Comparison of ENCODE assay signal across 24 cellular contexts in the genomic region with DNA sequence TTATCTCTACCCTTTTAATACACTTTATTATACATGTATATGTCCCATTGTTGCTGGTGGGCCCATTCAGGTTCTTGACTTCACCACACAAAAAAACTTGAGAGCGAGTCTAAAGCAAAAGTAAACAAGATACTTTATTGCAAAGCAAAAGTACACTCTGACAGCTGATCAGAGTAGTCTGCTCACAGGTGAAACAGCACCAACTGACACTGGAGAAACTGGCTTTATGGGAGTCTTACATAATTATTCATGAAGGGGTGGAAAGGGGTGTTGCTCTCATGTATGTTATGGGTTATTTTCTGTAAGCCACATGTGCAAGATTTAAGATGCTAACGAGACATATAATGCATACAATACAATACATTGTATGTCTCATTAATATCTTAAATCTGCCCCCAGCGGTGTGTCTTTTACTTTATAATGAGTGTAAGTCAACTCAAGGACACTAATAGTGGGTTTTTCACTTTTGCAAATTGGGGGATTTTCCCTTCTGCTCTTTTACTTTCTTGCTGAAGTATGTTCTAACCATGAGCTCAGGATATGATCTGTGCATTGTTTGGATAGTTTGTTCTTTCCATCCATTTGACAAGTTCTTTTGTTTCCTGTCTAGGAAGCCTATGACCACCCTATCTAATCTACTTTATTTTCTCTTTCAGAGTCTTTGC.
DNase-seq lines count a peak whose midpoint lies in the region; ATAC-seq, FAIRE-seq and TF ChIP-seq lines count a peak whose summit lies in the region.
"Had no signal": no experiment of that assay in that cellular context is flagged by ENCODE, and none has a peak within 500 bp of the region (broad histone marks: within the 10 kb centered on the region; RNA-seq: fewer than 3 reads in every experiment).

No MANE protein-coding gene starts in this region.

- no peaks in the 10 kb centered on the region for H3K9me3 ChIP-seq in GM12878 (replicated peaks; ENCODE audit: control insufficient read depth, insufficient read depth, low read length)
- H3K9me3 ChIP-seq in prostate gland = no peaks in the 10 kb centered on the region
- H3K9me3 ChIP-seq: SJSA1 had no signal

- ATAC-seq in GM19023 (IDR thresholded peaks at IDR 0.05; ENCODE audit: unreplicated experiment) (peak; percentile 60), GM21717 (IDR thresholded peaks at IDR 0.05; ENCODE audit: unreplicated experiment) (peak; percentile 62), GM12878 (peak; percentile 87), HG03442 (IDR thresholded peaks at IDR 0.05; ENCODE audit: unreplicated experiment) (no peak)

- TF ChIP-seq CTCF in GM12878 (IDR thresholded peaks at IDR 0.05 in 2 of 3, conservative IDR thresholded peaks at IDR 0.05 in 1 of 3; ENCODE audit: control insufficient read depth in 2 of 3, extremely low read depth in 1 of 3, insufficient read depth in 1 of 3, low read depth in 3 of 3, low read length in 3 of 3) (no peak), prostate gland (IDR thresholded peaks at IDR 0.05) (no peak)

- no peak overlapping the region for H3K9ac ChIP-seq in GM12878 (ENCODE audit: control insufficient read depth, insufficient read depth, low read length)

- no peak overlapping the region for H3K27ac ChIP-seq in GM12878 (ENCODE audit: control insufficient read depth, insufficient read depth)
- no peak overlapping the region for H3K27ac ChIP-seq in prostate gland
- H3K27ac ChIP-seq: SJSA1 had no signal

- no peak overlapping the region for H3K4me2 ChIP-seq in GM12878 (ENCODE audit: control insufficient read depth, insufficient read depth)

- no peaks in the 10 kb centered on the region for H3K27me3 Mint-ChIP-seq in activated naive CD4-positive, alpha-beta T cell treated with anti-CD3 and anti-CD28 coated beads, Interleukin-2, amount 10 ng/mL, durations not matched to agents 7 days and 5 days

- TF ChIP-seq RAD21 in GM12878 (IDR thresholded peaks at IDR 0.05; ENCODE audit: insufficient read depth, low read depth, low read length) = no peak

- in situ Hi-C loops in GM12878 (cut with MboI) = no loop called here

- no peak overlapping the region for H3K27ac Mint-ChIP-seq in activated naive CD4-positive, alpha-beta T cell treated with anti-CD3 and anti-CD28 coated beads, Interleukin-2, amount 10 ng/mL, durations not matched to agents 7 days and 5 days
- H3K27ac Mint-ChIP-seq: CD14-positive monocyte had no signal

- H3K79me2 ChIP-seq in GM12878 (ENCODE audit: control insufficient read depth, insufficient read depth, low read length) = no peaks in the 10 kb centered on the region

- no peaks in the 10 kb centered on the region for H3K36me3 Mint-ChIP-seq in activated naive CD4-positive, alpha-beta T cell treated with anti-CD3 and anti-CD28 coated beads, Interleukin-2, amount 10 ng/mL, durations not matched to agents 7 days and 5 days
- H3K36me3 Mint-ChIP-seq: CD14-positive monocyte had no signal

- BruUV-seq in GM12878 (replicated peaks; lab: Mats Ljungman, UMichigan) = no TSS peak

- H3K4me3 Mint-ChIP-seq in activated naive CD4-positive, alpha-beta T cell treated with anti-CD3 and anti-CD28 coated beads, Interleukin-2, amount 10 ng/mL, durations not matched to agents 7 days and 5 days = no peak overlapping the region
- H3K4me3 Mint-ChIP-seq: CD14-positive monocyte had no signal

- SMC1A ChIA-PET in GM12878 (lab: Charles Lee; ENCODE audit: uncharacterized antibody, unreplicated experiment) = interaction anchor here (0.6 to 1.3 kb wide), 3 partner anchors 23 to 165 kb away, joined by 3 to 4 read pairs (median 3); no protein-coding TSS in a partner anchor

- WGBS in GM12878 (ENCODE audit: insufficient coverage, insufficient replicate concordance, low lambda C conversion rate, missing lambda C conversion rate) = 32% methylated on average over 3 of the region's 3 CpGs
- WGBS in prostate gland = 51% methylated on average over 3 of the region's 3 CpGs

- H3K4me1 ChIP-seq in GM12878 (ENCODE audit: control insufficient read depth, insufficient read depth, low read length) (no peaks in the 10 kb centered on the region), prostate gland (replicated peaks) (no peaks in the 10 kb centered on the region)
- H3K4me1 ChIP-seq: SJSA1 had no signal

- H3K27me3 ChIP-seq in GM12878 (replicated peaks in 1 of 2; ENCODE audit: control insufficient read depth in 2 of 2, insufficient read depth in 2 of 2, low read length in 1 of 2) (no peaks in the 10 kb centered on the region), prostate gland (replicated peaks; ENCODE audit: insufficient read depth) (no peaks in the 10 kb centered on the region)
- H3K27me3 ChIP-seq: SJSA1 had no signal

- RAD21 ChIA-PET in GM12878 (lab: Charles Lee; ENCODE audit: unreplicated experiment) = no interaction called here

- intact Hi-C loops in GM12878 (cut with micrococcal nuclease; ENCODE audit: unreplicated experiment) = no loop called here
- intact Hi-C loops in prostate gland (cut with DNase I) = no loop called here

- H3K4me1 Mint-ChIP-seq in activated naive CD4-positive, alpha-beta T cell treated with anti-CD3 and anti-CD28 coated beads, Interleukin-2, amount 10 ng/mL, durations not matched to agents 7 days and 5 days = no peaks in the 10 kb centered on the region
- H3K4me1 Mint-ChIP-seq: CD14-positive monocyte had no signal

- TF ChIP-seq EP300 in GM12878 (IDR thresholded peaks at IDR 0.05; ENCODE audit: borderline replicate concordance in 1 of 2, control insufficient read depth in 1 of 2, low read depth in 2 of 2, low read length in 2 of 2) = no peak

- H3K9me3 Mint-ChIP-seq in activated naive CD4-positive, alpha-beta T cell treated with anti-CD3 and anti-CD28 coated beads, Interleukin-2, amount 10 ng/mL, durations not matched to agents 7 days and 5 days = no peaks in the 10 kb centered on the region

- no peaks in the 10 kb centered on the region for H3K36me3 ChIP-seq in GM12878 (ENCODE audit: control insufficient read depth in 2 of 2, insufficient read depth in 2 of 2, low read length in 1 of 2)
- no peaks in the 10 kb centered on the region for H3K36me3 ChIP-seq in prostate gland
- H3K36me3 ChIP-seq: SJSA1 had no signal

- CTCF ChIA-PET in GM12878 (lab: Yijun Ruan, JAX) = interaction anchor here (0.6 kb wide), 1 partner anchor 24 kb away, joined by 3 read pairs; no protein-coding TSS in a partner anchor
- CTCF ChIA-PET in activated naive CD4-positive, alpha-beta T cell treated with anti-CD3 and anti-CD28 coated beads, Interleukin-2, amount 10 ng/mL, durations not matched to agents 7 days and 5 days (lab: Charles Lee) = no interaction called here

- FAIRE-seq in GM18507 (lab: Jason Lieb, UNC) (peak; percentile 29), GM12878 (lab: Jason Lieb, UNC) (no peak)
- FAIRE-seq: A204.1, H54, HTR-8/SVneo, RCC 7860 had no signal

- H4K20me1 ChIP-seq in GM12878 (ENCODE audit: control insufficient read depth, insufficient read depth) = no peaks in the 10 kb centered on the region

- POLR2A ChIA-PET in GM12878 (lab: Charles Lee) = no interaction called here

- TF ChIP-seq POLR2A in GM12878 (IDR thresholded peaks at IDR 0.05; ENCODE audit: low read depth, low read length) (no peak), prostate gland (IDR thresholded peaks at IDR 0.05) (no peak)

- no peak overlapping the region for H3K4me3 ChIP-seq in GM12878
- no peak overlapping the region for H3K4me3 ChIP-seq in prostate gland
- H3K4me3 ChIP-seq: SJSA1 had no signal

- H2AFZ ChIP-seq in GM12878 (ENCODE audit: control insufficient read depth, low read depth, low read length) = no peak overlapping the region

- DNase-seq in GM18507 (ENCODE audit: extremely low spot score, insufficient read length, low read depth) (no peak), GM12878 (ENCODE audit: low read depth, low spot score) (no peak), prostate gland (ENCODE audit: low spot score) (no peak), dedifferentiated amniotic fluid mesenchymal stem cell (ENCODE audit: extremely low spot score) (no peak)
- no peak for DNase-seq in activated naive CD4-positive, alpha-beta T cell treated with anti-CD3 and anti-CD28 coated beads, Interleukin-2, amount 10 ng/mL, durations not matched to agents 7 days and 5 days
- DNase-seq: EL, GF-D8, KG1, NCI-H1092 treated with DMSO at 0.1 percent for 48 hours, NCI-H1436 treated with DMSO at 0.1 percent for 48 hours, NCI-H1930, NCI-H524 treated with DMSO at 0.1 percent for 48 hours, NCI-H82, OCI-M1, T-helper 1 cell had no signal

TF ChIP-seq in GM12878, 131 proteins besides CTCF, POLR2A, EP300 and RAD21:
- no peak for TF ChIP-seq NR2C2 (IDR thresholded peaks at IDR 0.05; ENCODE audit: borderline replicate concordance, control insufficient read depth, insufficient read length, low read depth)
- peak; percentile 62; the same call in 1 of the 2 replicates for TF ChIP-seq MTA2 (IDR thresholded peaks at IDR 0.05; ENCODE audit: low read depth)
- no peak for TF ChIP-seq ZNF384 (IDR thresholded peaks at IDR 0.05; ENCODE audit: borderline replicate concordance, low read depth, low read length)
TF ChIP-seq in GM12878: peak in this region for 1.
